18 cellular contexts compared by ENCODE assay signal in the genomic region with DNA sequence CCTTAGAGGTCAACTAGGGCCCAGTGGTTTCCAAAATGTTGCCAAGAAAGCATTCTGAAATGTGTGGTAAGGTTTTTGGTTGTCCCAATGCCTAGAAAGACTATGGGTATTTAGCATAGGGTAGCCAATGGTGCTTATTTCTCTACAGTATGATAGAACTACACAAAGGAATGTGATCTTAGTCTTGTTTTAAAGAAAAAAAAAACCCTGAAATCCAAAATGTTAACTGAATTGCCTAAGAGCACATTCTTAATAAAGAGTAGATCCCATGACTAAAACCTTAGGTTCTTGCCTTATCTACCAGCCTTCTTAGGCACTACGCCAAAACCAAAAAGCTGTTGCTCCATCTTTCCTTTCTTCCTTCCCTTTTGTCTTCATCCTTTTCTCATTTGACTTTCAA.
DNase-seq lines count a peak whose midpoint lies in the region; ATAC-seq and TF ChIP-seq lines count a peak whose summit lies in the region.
"Had no signal": no experiment of that assay in that cellular context is flagged by ENCODE, and none has a peak within 500 bp of the region (broad histone marks: within the 10 kb centered on the region; RNA-seq: fewer than 3 reads in every experiment).

No MANE protein-coding gene starts in this region.

- H3K9me3 Mint-ChIP-seq in stimulated activated naive B cell treated with anti-CD40 and anti-IgM and Interleukin-4, amounts not matched to agents 10 μg/mL and 1 μg/mL and 100 μg/mL, for 72 hours = peaks cover 0 to under 1% of the 10 kb centered on the region in 2 donors
- H3K9me3 Mint-ChIP-seq: activated naive CD4-positive, alpha-beta T cell treated with anti-CD3 and anti-CD28 coated beads, Interleukin-2, amount 50 U/mL, for 24 hours; activated T-cell treated with anti-CD3 and anti-CD28 coated beads, Interleukin-2, amount 50 U/mL, for 4 hours; CD4-positive, alpha-beta T cell had no signal

- peak; percentile 36 for DNase-seq in H4 (ENCODE audit: low spot score)
- DNase-seq in NCI-H226 = peak; percentile 78
- peak; percentile 57 for DNase-seq in astrocyte of the cerebellum (ENCODE audit: low read depth)
- no peak for DNase-seq in stimulated activated naive B cell treated with anti-CD40 and anti-IgM and Interleukin-4, amounts not matched to agents 10 μg/mL and 1 μg/mL and 100 μg/mL, for 72 hours
- DNase-seq in NCI-H187 treated with DMSO at 0.1 percent for 48 hours (lab: John Stamatoyannopoulos, UW) = no peak
- no peak for DNase-seq in C1 segment of cervical spinal cord (lab: John Stamatoyannopoulos, UW)
- DNase-seq: activated CD4-positive, alpha-beta T cell treated with anti-CD3 and anti-CD28 coated beads, Interleukin-2, amount 50 U/mL, for 48 hours; activated T-cell treated with anti-CD3 and anti-CD28 coated beads, Interleukin-2, amount 50 U/mL, for 4 hours; CD4-positive, alpha-beta T cell; DMS53; glutamatergic neuron; NCI-H524 treated with DMSO at 0.1 percent for 48 hours; PC-9; transverse colon had no signal

- peaks cover 23 to 33% of the 10 kb centered on the region in 2 donors for H3K36me3 Mint-ChIP-seq in stimulated activated naive B cell treated with anti-CD40 and anti-IgM and Interleukin-4, amounts not matched to agents 10 μg/mL and 1 μg/mL and 100 μg/mL, for 72 hours
- H3K36me3 Mint-ChIP-seq: activated naive CD4-positive, alpha-beta T cell treated with anti-CD3 and anti-CD28 coated beads, Interleukin-2, amount 50 U/mL, for 24 hours had no signal

- TF ChIP-seq CTCF in astrocyte of the cerebellum (IDR thresholded peaks at IDR 0.05; ENCODE audit: low read depth, low read length, missing control alignments) = no peak

- no peaks in the 10 kb centered on the region for H3K27me3 Mint-ChIP-seq in stimulated activated naive B cell treated with anti-CD40 and anti-IgM and Interleukin-4, amounts not matched to agents 10 μg/mL and 1 μg/mL and 100 μg/mL, for 72 hours
- H3K27me3 Mint-ChIP-seq: activated naive CD4-positive, alpha-beta T cell treated with anti-CD3 and anti-CD28 coated beads, Interleukin-2, amount 50 U/mL, for 24 hours; CD4-positive, alpha-beta T cell had no signal

- peaks cover 23 to 58% of the 10 kb centered on the region in 2 donors for H3K4me1 Mint-ChIP-seq in stimulated activated naive B cell treated with anti-CD40 and anti-IgM and Interleukin-4, amounts not matched to agents 10 μg/mL and 1 μg/mL and 100 μg/mL, for 72 hours
- H3K4me1 Mint-ChIP-seq: activated naive CD4-positive, alpha-beta T cell treated with anti-CD3 and anti-CD28 coated beads, Interleukin-2, amount 50 U/mL, for 24 hours had no signal

- in situ Hi-C loops in astrocyte of the cerebellum (cut with HindIII; ENCODE audit: low sequenced_read_pairs) = no loop called here

- no peak for ATAC-seq in stimulated activated naive B cell treated with anti-CD40 and anti-IgM and Interleukin-4, amounts not matched to agents 10 μg/mL and 1 μg/mL and 100 μg/mL, for 72 hours (replicated peaks)
- no peak for ATAC-seq in HG02885 (IDR thresholded peaks at IDR 0.05; ENCODE audit: poor library complexity, unreplicated experiment)
- ATAC-seq: activated T-cell treated with anti-CD3 and anti-CD28 coated beads, Interleukin-2, amount 50 U/mL, for 4 hours had no signal

- H3K27ac Mint-ChIP-seq in stimulated activated naive B cell treated with anti-CD40 and anti-IgM and Interleukin-4, amounts not matched to agents 10 μg/mL and 1 μg/mL and 100 μg/mL, for 72 hours = peak overlapping the region; percentile 73
- H3K27ac Mint-ChIP-seq: activated naive CD4-positive, alpha-beta T cell treated with anti-CD3 and anti-CD28 coated beads, Interleukin-2, amount 50 U/mL, for 24 hours; CD4-positive, alpha-beta T cell had no signal

- no peak overlapping the region for H3K4me3 Mint-ChIP-seq in stimulated activated naive B cell treated with anti-CD40 and anti-IgM and Interleukin-4, amounts not matched to agents 10 μg/mL and 1 μg/mL and 100 μg/mL, for 72 hours
- H3K4me3 Mint-ChIP-seq: activated naive CD4-positive, alpha-beta T cell treated with anti-CD3 and anti-CD28 coated beads, Interleukin-2, amount 50 U/mL, for 24 hours; activated T-cell treated with anti-CD3 and anti-CD28 coated beads, Interleukin-2, amount 50 U/mL, for 4 hours; CD4-positive, alpha-beta T cell had no signal

- no peak overlapping the region for H3K4me3 ChIP-seq in astrocyte of the cerebellum (ENCODE audit: low read depth, low read length)
- H3K4me3 ChIP-seq: breast epithelium, lung, PC-9, transverse colon had no signal

Comparison
In these comparisons a context has a peak if more than half of its experiments do, and no peak if none do; other contexts are left out.
1. DNase-seq: peak in H4 (single experiment), NCI-H226 (single experiment) and astrocyte of the cerebellum (single experiment); none in stimulated activated naive B cell treated with anti-CD40 and anti-IgM and Interleukin-4, amounts not matched to agents 10 μg/mL and 1 μg/mL and 100 μg/mL, for 72 hours (single experiment), NCI-H187 treated with DMSO at 0.1 percent for 48 hours (single experiment) and C1 segment of cervical spinal cord (0 of 14).